Comparison of ENCODE assay signal across 27 cellular contexts in genomic region chr1:18962855-18963737, GRCh38. TPM values are rescaled to one million over a fixed set of nuclear protein-coding genes. Genes with fewer than 3 reads are reported as not detected.
DNase-seq lines count a peak whose midpoint lies in the region; ATAC-seq and TF ChIP-seq lines count a peak whose summit lies in the region.
"Had no signal": no experiment of that assay in that cellular context is flagged by ENCODE, and none has a peak within 500 bp of the region (broad histone marks: within the 10 kb centered on the region; RNA-seq: fewer than 3 reads in every experiment).

No MANE protein-coding gene starts in this region.

- intact Hi-C loops in body of pancreas (cut with DNase I) = no loop called here
- intact Hi-C loops in esophagus squamous epithelium (cut with DNase I) = no loop called here
- intact Hi-C loops in posterior vena cava (cut with DNase I) = no loop called here
- intact Hi-C loops in upper lobe of right lung (cut with DNase I) = no loop called here

- peak in 1 of 3 donors; percentile 3 for TF ChIP-seq POLR2A in body of pancreas (IDR thresholded peaks at IDR 0.05)
- no peak for TF ChIP-seq POLR2A in esophagus squamous epithelium (IDR thresholded peaks at IDR 0.05)

- DNase-seq in body of pancreas = peak in 2 of 4 donors; percentile 31 to 45
- DNase-seq in esophagus squamous epithelium (lab: John Stamatoyannopoulos, UW) = no peak
- DNase-seq in posterior vena cava (ENCODE audit: low spot score) = peak; percentile 30
- peak; percentile 38 for DNase-seq in upper lobe of right lung
- no peak for DNase-seq in NCI-H446 treated with DMSO at 0.1 percent for 48 hours (lab: John Stamatoyannopoulos, UW)
- DNase-seq in amniotic stem cell (lab: John Stamatoyannopoulos, UW) = no peak
- DNase-seq in germinal center (ENCODE audit: low spot score) = no peak
- DNase-seq: activated CD4-positive, alpha-beta T cell treated with anti-CD3 and anti-CD28 coated beads, Interleukin-2, amount 50 U/mL, for 4 hours; central memory CD4-positive, alpha-beta T cell; effector memory CD8-positive, alpha-beta T cell; KG1; kidney glomerular epithelial cell; NCI-H1105; NCI-H2029; NCI-H524 treated with DMSO at 0.1 percent for 48 hours; nephron progenitor cell; OCI-M1; stimulated activated CD4-positive, alpha-beta T cell treated with anti-CD3 and anti-CD28 coated beads, Interleukin-2, amount 100 ng/mL, for 48 hours; stomach; T-helper 1 cell had no signal

- peak overlapping the region; percentile 50 to 77 (median 72) for H3K27ac ChIP-seq in body of pancreas
- peak overlapping the region; percentile 64 to 88 (median 86) for H3K27ac ChIP-seq in esophagus squamous epithelium
- no peak overlapping the region for H3K27ac ChIP-seq in upper lobe of right lung
- H3K27ac ChIP-seq: BLaER1 treated with 17β-estradiol and CSF1 and Interleukin-3, amounts not matched to agents 10 nM and 100 nM; SK-N-MC had no signal

- 41 to 67% methylated on average over 7 of the region's 7 CpGs for WGBS in body of pancreas, 2 donors
- WGBS in esophagus squamous epithelium, 2 donors = 80 to 81% methylated on average over 6 to 7 of the region's 7 CpGs

- H3K27me3 ChIP-seq in body of pancreas = no peaks in the 10 kb centered on the region
- no peaks in the 10 kb centered on the region for H3K27me3 ChIP-seq in esophagus squamous epithelium
- H3K27me3 ChIP-seq in upper lobe of right lung = no peaks in the 10 kb centered on the region
- H3K27me3 ChIP-seq: BLaER1 treated with 17β-estradiol and CSF1 and Interleukin-3, amounts not matched to agents 10 nM and 100 nM; MG63; stomach had no signal

- H3K9me3 ChIP-seq in body of pancreas (no peaks in the 10 kb centered on the region), esophagus squamous epithelium (no peaks in the 10 kb centered on the region), upper lobe of right lung (no peaks in the 10 kb centered on the region)
- H3K9me3 ChIP-seq: BLaER1 treated with 17β-estradiol and CSF1 and Interleukin-3, amounts not matched to agents 10 nM and 100 nM; MG63; stomach had no signal

- H3K4me1 ChIP-seq in body of pancreas (peaks cover 40% of the 10 kb centered on the region), esophagus squamous epithelium (peaks cover 10 to 37% (median 14%) of the 10 kb centered on the region in 3 donors), upper lobe of right lung (peaks cover 6% of the 10 kb centered on the region)
- H3K4me1 ChIP-seq: stomach had no signal

- H3K4me3 ChIP-seq in body of pancreas (no peak overlapping the region), esophagus squamous epithelium (no peak overlapping the region), upper lobe of right lung (no peak overlapping the region)
- H3K4me3 ChIP-seq: BLaER1 treated with 17β-estradiol and CSF1 and Interleukin-3, amounts not matched to agents 10 nM and 100 nM; lung; MG63; SK-N-MC; stomach had no signal

- H3K36me3 ChIP-seq in body of pancreas (replicated peaks in 1 of 2; ENCODE audit: insufficient read depth in 1 of 2, low read depth in 2 of 2) = no peaks in the 10 kb centered on the region
- no peaks in the 10 kb centered on the region for H3K36me3 ChIP-seq in esophagus squamous epithelium
- H3K36me3 ChIP-seq in upper lobe of right lung = no peaks in the 10 kb centered on the region
- H3K36me3 ChIP-seq: BLaER1 treated with 17β-estradiol and CSF1 and Interleukin-3, amounts not matched to agents 10 nM and 100 nM; MG63; stomach had no signal

- ATAC-seq in body of pancreas = peak; percentile 63
- peak; percentile 47 for ATAC-seq in upper lobe of right lung
- ATAC-seq: activated CD4-positive, CD25-positive, alpha-beta regulatory T cell treated with anti-CD3 and anti-CD28 coated beads, Interleukin-2, amount 50 U/mL, for 24 hours; activated naive CD4-positive, alpha-beta T cell treated with anti-CD3 and anti-CD28 coated beads, Interleukin-2, amount 50 U/mL, for 72 hours; activated T-helper 17 cell treated with anti-CD3 and anti-CD28 coated beads, Interleukin-2, amount 50 U/mL, for 72 hours; effector memory CD8-positive, alpha-beta T cell had no signal

- TF ChIP-seq CTCF in body of pancreas (IDR thresholded peaks at IDR 0.05) = no peak
- no peak for TF ChIP-seq CTCF in esophagus squamous epithelium (IDR thresholded peaks at IDR 0.05)
- TF ChIP-seq CTCF in upper lobe of right lung (IDR thresholded peaks at IDR 0.05) = no peak

RNA-seq across cellular contexts. Expression of gene IFFO2, which starts 6.6 kb away (rescaled TPM):
- total RNA-seq in body of pancreas = 100 to 1,000 TPM in 1 of 2 donors, 10 to 100 TPM in 1; 23.1 to 219 TPM
- total RNA-seq in esophagus squamous epithelium = 10 to 100 TPM; 25.8 to 88.8 (median 52.7) TPM
- total RNA-seq in posterior vena cava = 10 to 100 TPM; 12.1 to 12.2 TPM
- total RNA-seq in upper lobe of right lung = 15.4 TPM

Comparison
In these comparisons a context has a peak if more than half of its experiments do, and no peak if none do; other contexts are left out.
1. DNase-seq: peak in posterior vena cava (single experiment) and upper lobe of right lung (single experiment); none in esophagus squamous epithelium (single experiment), NCI-H446 treated with DMSO at 0.1 percent for 48 hours (single experiment), amniotic stem cell (single experiment) and germinal center (single experiment).